8 cellular contexts compared by ENCODE assay signal in genomic region chr3:48695113-48695753, GRCh38. TPM values are rescaled to one million over a fixed set of nuclear protein-coding genes. Genes with fewer than 3 reads are reported as not detected.
A peak's percentile ranks its signal among the peaks of the same experiment; 100 is the strongest.
DNase-seq lines count a peak whose midpoint lies in the region; ATAC-seq lines count a peak whose summit lies in the region.

No MANE protein-coding gene starts in this region.

- H3K27ac ChIP-seq in rectal smooth muscle tissue (ENCODE audit: low read depth, low read length) = peak overlapping the region; percentile 64

- H3K36me3 ChIP-seq in ES-I3 (ENCODE audit: insufficient read depth, low read length) (peaks cover 37% of the 10 kb centered on the region), rectal smooth muscle tissue (ENCODE audit: control insufficient read depth, insufficient read depth, low read length) (peaks cover 38% of the 10 kb centered on the region)

- no peaks in the 10 kb centered on the region for H3K9me3 ChIP-seq in ES-I3 (ENCODE audit: control insufficient read depth, insufficient read depth, low read length)

- H3K4me3 ChIP-seq in rectal smooth muscle tissue (ENCODE audit: low read length) = peak overlapping the region; percentile 48

- no peak for ATAC-seq in GM18873 (IDR thresholded peaks at IDR 0.05; ENCODE audit: low FRiP score, unreplicated experiment)

- H3K9ac ChIP-seq in ES-I3 (ENCODE audit: low read depth, low read length) (peak overlapping the region; percentile 40), rectal smooth muscle tissue (ENCODE audit: low read length) (no peak overlapping the region)

- DNase-seq in astrocyte of the hippocampus (ENCODE audit: low read depth, low spot score) = peak; percentile 88
- peak; percentile 59 for DNase-seq in hepatic stellate cell (ENCODE audit: low spot score)
- no peak for DNase-seq in middle frontal gyrus (ENCODE audit: extremely low spot score, low spot score)
- DNase-seq in LoVo (ENCODE audit: low spot score) = no peak
- DNase-seq in SK-N-DZ (ENCODE audit: low spot score) = no peak

- no peaks in the 10 kb centered on the region for H3K27me3 ChIP-seq in rectal smooth muscle tissue (ENCODE audit: control insufficient read depth, insufficient read depth, low read length)

- H3K4me1 ChIP-seq in ES-I3 (ENCODE audit: insufficient read depth, low read length) (peaks cover 22% of the 10 kb centered on the region; the same call in 1 of the 2 replicates), rectal smooth muscle tissue (ENCODE audit: control insufficient read depth, insufficient read depth, low read length) (peaks cover 12% of the 10 kb centered on the region)

RNA-seq across cellular contexts. Expression of gene NCKIPSD, which starts 9.5 kb away (rescaled TPM):
- 22.7 and 24.0 TPM in 2 replicates for polyA plus RNA-seq in SK-N-DZ (2014; cell fraction: cytosol; rRNA removed)
- polyA plus RNA-seq in SK-N-DZ (2014; cell fraction: nucleus; rRNA removed) = 52.4 and 62.8 TPM in 2 replicates

RNA-seq across cellular contexts. Expression of gene IP6K2, which starts 21.8 kb away (rescaled TPM):
- 101 and 123 TPM in 2 replicates for polyA plus RNA-seq in SK-N-DZ (2014; cell fraction: cytosol; rRNA removed)
- 249 and 251 TPM in 2 replicates for polyA plus RNA-seq in SK-N-DZ (2014; cell fraction: nucleus; rRNA removed)

RNA-seq across cellular contexts. Expression of gene CELSR3, which starts 32.5 kb away (rescaled TPM):
- polyA plus RNA-seq in SK-N-DZ (2014; cell fraction: cytosol; rRNA removed) = 3.2 and 4.4 TPM in 2 replicates
- 16.3 and 18.2 TPM in 2 replicates for polyA plus RNA-seq in SK-N-DZ (2014; cell fraction: nucleus; rRNA removed)

RNA-seq across cellular contexts. Expression of gene SLC26A6, which starts 60.0 kb away (rescaled TPM):
- 12.9 and 22.5 TPM in 2 replicates for polyA plus RNA-seq in SK-N-DZ (2014; cell fraction: cytosol; rRNA removed)
- 180 and 245 TPM in 2 replicates for polyA plus RNA-seq in SK-N-DZ (2014; cell fraction: nucleus; rRNA removed)

Comparison
In these comparisons a context has a peak if more than half of its experiments do, and no peak if none do; other contexts are left out.
1. DNase-seq: peak in astrocyte of the hippocampus (single experiment) and hepatic stellate cell (single experiment); none in middle frontal gyrus (single experiment), LoVo (single experiment) and SK-N-DZ (single experiment).